ENCODE assay signal across 8 cellular contexts in the genomic region with DNA sequence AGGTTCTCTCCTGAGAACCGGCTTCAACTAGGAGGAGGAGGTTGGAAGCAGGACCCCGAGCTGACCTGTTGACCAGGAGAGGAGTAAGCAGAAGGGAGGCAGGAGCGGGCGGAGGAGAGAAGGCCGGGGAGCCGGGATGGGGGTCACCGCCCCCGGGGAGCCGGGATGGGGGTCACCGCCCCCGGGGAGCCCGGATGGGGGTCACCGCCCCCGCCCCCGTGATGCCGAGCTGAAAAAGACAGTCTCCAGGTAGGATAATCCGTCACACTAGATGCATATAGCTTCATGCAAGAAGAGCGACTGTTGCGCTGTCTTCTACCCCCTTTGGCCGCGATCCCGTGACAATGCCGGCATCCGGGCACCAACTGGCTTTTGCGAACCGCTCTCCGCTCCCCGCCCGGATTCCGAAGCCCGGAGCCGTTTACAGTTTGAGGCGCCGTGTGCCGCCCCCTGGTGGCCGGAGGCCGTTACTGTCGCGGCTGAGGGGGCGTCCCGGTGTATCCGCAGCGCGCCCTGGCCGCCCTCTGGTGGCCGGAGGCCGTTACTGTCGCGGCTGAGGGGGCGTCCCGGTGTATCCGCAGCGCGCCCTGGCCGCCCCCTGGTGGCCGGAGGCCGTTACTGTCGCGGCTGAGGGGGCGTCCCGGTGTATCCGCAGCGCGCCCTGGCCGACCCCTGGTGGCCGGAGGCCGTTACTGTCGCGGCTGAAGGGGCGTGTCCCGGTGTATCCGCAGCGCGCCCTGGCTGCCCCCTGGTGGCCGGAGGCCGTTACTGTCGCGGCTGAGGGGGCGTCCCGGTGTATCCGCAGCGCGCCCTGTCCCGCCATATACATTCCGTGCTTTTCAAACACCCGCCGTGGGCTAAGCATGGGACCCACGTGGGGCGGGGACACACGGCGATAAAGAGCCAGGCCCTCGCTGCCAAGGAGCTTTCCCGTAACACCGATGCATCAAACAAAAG.
A peak's percentile ranks its signal among the peaks of the same experiment; 100 is the strongest.
DNase-seq lines count a peak whose midpoint lies in the region; ATAC-seq, FAIRE-seq and TF ChIP-seq lines count a peak whose summit lies in the region.

No MANE protein-coding gene starts in this region.

- no peak overlapping the region for H3K4me3 ChIP-seq in endothelial cell of umbilical vein (replicated peaks in 1 of 3; ENCODE audit: insufficient read depth in 1 of 3, low read depth in 1 of 3, low read length in 3 of 3)

- TF ChIP-seq POLR2A in endothelial cell of umbilical vein (IDR thresholded peaks at IDR 0.05; ENCODE audit: low read depth, low read length) = no peak

- H4K20me1 ChIP-seq in endothelial cell of umbilical vein (replicated peaks; ENCODE audit: control insufficient read depth, extremely low read depth, insufficient read depth, low read length) = no peaks in the 10 kb centered on the region

- peaks cover 0 to 2% of the 10 kb centered on the region in 2 experiments for H3K36me3 ChIP-seq in endothelial cell of umbilical vein (ENCODE audit: control insufficient read depth in 2 of 2, extremely low read depth in 1 of 2, insufficient read depth in 2 of 2, low read length in 2 of 2)

- H3K4me1 Mint-ChIP-seq in activated CD4-positive, alpha-beta T cell treated with anti-CD3 and anti-CD28 coated beads, Interleukin-2, amount 10 ng/mL, durations not matched to agents 24 days and 14 days = peaks cover 11% of the 10 kb centered on the region

- no peak overlapping the region for H3K9ac ChIP-seq in endothelial cell of umbilical vein (replicated peaks; ENCODE audit: extremely low read depth, insufficient read depth, low read length)

- TF ChIP-seq CTCF in GM12873 (IDR thresholded peaks at IDR 0.05; ENCODE audit: insufficient read depth, low read depth, low read length, missing control alignments) (peak; percentile 83), endothelial cell of umbilical vein (IDR thresholded peaks at IDR 0.05; ENCODE audit: extremely low read depth in 1 of 2, insufficient read depth in 1 of 2, low read depth in 1 of 2, low read length in 2 of 2) (peak; percentile 32 to 72)

- intact Hi-C loops in activated CD4-positive, alpha-beta T cell treated with anti-CD3 and anti-CD28 coated beads, Interleukin-2, amount 10 ng/mL, durations not matched to agents 24 days and 14 days (cut with micrococcal nuclease) = loop anchor here (2.0 to 5.0 kb wide), 2 partner anchors 89 to 222 kb away; partner anchors contain the start of genes ACTR3 and SLC35F5
- intact Hi-C loops in endothelial cell of umbilical vein (cut with micrococcal nuclease) = no loop called here

- peaks cover 14% of the 10 kb centered on the region for H3K4me1 ChIP-seq in endothelial cell of umbilical vein (ENCODE audit: control insufficient read depth, extremely low read depth, insufficient read depth, low read length)

- H3K9me1 ChIP-seq in endothelial cell of umbilical vein (replicated peaks; ENCODE audit: control insufficient read depth, extremely low read depth, insufficient read depth, low read length) = no peaks in the 10 kb centered on the region

- H3K79me2 ChIP-seq in endothelial cell of umbilical vein (ENCODE audit: control insufficient read depth, insufficient read depth, low read length) = no peaks in the 10 kb centered on the region

- no peak overlapping the region for H3K4me3 Mint-ChIP-seq in activated CD4-positive, alpha-beta T cell treated with anti-CD3 and anti-CD28 coated beads, Interleukin-2, amount 10 ng/mL, durations not matched to agents 24 days and 14 days

- dilution Hi-C loops in endothelial cell of umbilical vein (cut with MboI; ENCODE audit: extremely low pct_ligation_motif_present, low sequenced_read_pairs) = no loop called here

- H3K9me3 Mint-ChIP-seq in activated CD4-positive, alpha-beta T cell treated with anti-CD3 and anti-CD28 coated beads, Interleukin-2, amount 10 ng/mL, durations not matched to agents 24 days and 14 days = no peaks in the 10 kb centered on the region

- no peaks in the 10 kb centered on the region for H3K9me3 ChIP-seq in endothelial cell of umbilical vein (replicated peaks; ENCODE audit: control insufficient read depth, insufficient read depth, low read length)

- no peak overlapping the region for H3K27ac ChIP-seq in endothelial cell of umbilical vein (ENCODE audit: insufficient read depth, low read depth, low read length)

- peaks cover 18% of the 10 kb centered on the region for H3K36me3 Mint-ChIP-seq in activated CD4-positive, alpha-beta T cell treated with anti-CD3 and anti-CD28 coated beads, Interleukin-2, amount 10 ng/mL, durations not matched to agents 24 days and 14 days (ENCODE audit: low read depth)

- no peak overlapping the region for H3K4me2 ChIP-seq in endothelial cell of umbilical vein (ENCODE audit: insufficient read depth, low read length)

- no peaks in the 10 kb centered on the region for H3K27me3 ChIP-seq in endothelial cell of umbilical vein (ENCODE audit: control insufficient read depth in 2 of 2, insufficient read depth in 2 of 2, low read length in 2 of 2)

- ATAC-seq in HG03432 (IDR thresholded peaks at IDR 0.05; ENCODE audit: unreplicated experiment) = no peak

- BruUV-seq in endothelial cell of umbilical vein (replicated peaks; lab: Mats Ljungman, UMichigan) = no TSS peak

- peak; percentile 89 for DNase-seq in activated CD4-positive, alpha-beta T cell treated with anti-CD3 and anti-CD28 coated beads, Interleukin-2, amount 10 ng/mL, durations not matched to agents 24 days and 14 days
- DNase-seq in endothelial cell of umbilical vein (ENCODE audit: low read depth, low spot score) (no peak), foreskin melanocyte (no peak), NCI-H2081 (lab: John Stamatoyannopoulos, UW) (no peak), NCI-H1694 treated with DMSO at 0.1 percent for 48 hours (lab: John Stamatoyannopoulos, UW) (no peak)
- DNase-seq in stimulated activated CD4-positive, alpha-beta T cell treated with anti-CD3 and anti-CD28 coated beads, Interleukin-1b, Interleukin-23, amount 100 ng/mL, for 4 hours (ENCODE audit: low read depth in 2 of 2) = peak; percentile 21 to 57

- POLR2A ChIA-PET in endothelial cell of umbilical vein (lab: Charles Lee) = no interaction called here

- no peak for FAIRE-seq in endothelial cell of umbilical vein (lab: Jason Lieb, UNC)

- CTCF ChIA-PET in endothelial cell of umbilical vein (lab: Charles Lee) = interaction anchor here (1.2 to 2.8 kb wide), 2 partner anchors 11 to 16 kb away, joined by 3 to 9 read pairs; no protein-coding TSS in a partner anchor

- H2AFZ ChIP-seq in endothelial cell of umbilical vein (ENCODE audit: low read depth, low read length) = no peak overlapping the region

- no peaks in the 10 kb centered on the region for H3K27me3 Mint-ChIP-seq in activated CD4-positive, alpha-beta T cell treated with anti-CD3 and anti-CD28 coated beads, Interleukin-2, amount 10 ng/mL, durations not matched to agents 24 days and 14 days

- no peak overlapping the region for H3K27ac Mint-ChIP-seq in activated CD4-positive, alpha-beta T cell treated with anti-CD3 and anti-CD28 coated beads, Interleukin-2, amount 10 ng/mL, durations not matched to agents 24 days and 14 days

TF ChIP-seq in endothelial cell of umbilical vein, 7 proteins besides CTCF, POLR2A, EP300 and RAD21:
- TF ChIP-seq GATA2 (IDR thresholded peaks at IDR 0.05; ENCODE audit: insufficient read depth, insufficient read length, low read depth, low read length) = no peak
- no peak for TF ChIP-seq POLR2AphosphoS5 (IDR thresholded peaks at IDR 0.05; ENCODE audit: insufficient read depth, low read depth, low read length)
- TF ChIP-seq EZH2 (IDR thresholded peaks at IDR 0.05; ENCODE audit: borderline replicate concordance, low read depth, low read length, severe bottlenecking) = no peak
- TF ChIP-seq MYC (IDR thresholded peaks at IDR 0.05; ENCODE audit: low read depth, low read length) = no peak
- TF ChIP-seq JUN (IDR thresholded peaks at IDR 0.05; ENCODE audit: borderline replicate concordance, insufficient read depth, insufficient read length, low read depth) = no peak
- TF ChIP-seq FOS (IDR thresholded peaks at IDR 0.05; ENCODE audit: borderline replicate concordance, insufficient read depth, low read length) = no peak
- TF ChIP-seq, protein P1, sequence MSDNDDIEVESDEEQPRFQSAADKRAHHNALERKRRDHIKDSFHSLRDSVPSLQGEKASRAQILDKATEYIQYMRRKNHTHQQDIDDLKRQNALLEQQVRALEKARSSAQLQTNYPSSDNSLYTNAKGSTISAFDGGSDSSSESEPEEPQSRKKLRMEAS (IDR thresholded peaks at IDR 0.05; ENCODE audit: insufficient read depth, insufficient read length) = no peak

Comparison
In these comparisons a context has a peak if more than half of its experiments do, and no peak if none do; other contexts are left out.
1. DNase-seq: peak in activated CD4-positive, alpha-beta T cell treated with anti-CD3 and anti-CD28 coated beads, Interleukin-2, amount 10 ng/mL, durations not matched to agents 24 days and 14 days (single experiment) and stimulated activated CD4-positive, alpha-beta T cell treated with anti-CD3 and anti-CD28 coated beads, Interleukin-1b, Interleukin-23, amount 100 ng/mL, for 4 hours (2 of 2); none in endothelial cell of umbilical vein (single experiment), foreskin melanocyte (single experiment), NCI-H2081 (0 of 2) and NCI-H1694 treated with DMSO at 0.1 percent for 48 hours (single experiment).